In genomic region chr2:216498418-216499413, GRCh38 we compare ENCODE assay signal across 8 cellular contexts. TPM values are rescaled to one million over a fixed set of nuclear protein-coding genes. Genes with fewer than 3 reads are reported as not detected.
DNase-seq lines count a peak whose midpoint lies in the region; ATAC-seq and TF ChIP-seq lines count a peak whose summit lies in the region.

Gene RPL37A (plus strand): TSS chr2:216498844. CDS start chr2:216498875, 31 bp downstream.

- ATAC-seq in HG02870 (IDR thresholded peaks at IDR 0.05; ENCODE audit: unreplicated experiment) (peak; percentile 87), left cardiac atrium (peak; percentile 97 to 98), upper lobe of right lung (peak; percentile 98)

- in situ Hi-C loops in GM13976 (cut with MboI; ENCODE audit: low sequenced_read_pairs, unreplicated experiment), result no loop called here

- peaks cover 15% of the 10 kb centered on the region for H3K4me1 ChIP-seq in upper lobe of right lung

- peaks cover 41% of the 10 kb centered on the region for H3K36me3 ChIP-seq in upper lobe of right lung

- peak within 1 kb of the TSS; percentile 83 for H3K27ac ChIP-seq in upper lobe of right lung

- no peaks in the 10 kb centered on the region for H3K9me3 ChIP-seq in upper lobe of right lung

- DNase-seq in GM13976 (ENCODE audit: low spot score) (peak; percentile 93), NCI-H146 treated with DMSO at 0.1 percent for 48 hours (lab: John Stamatoyannopoulos, UW; ENCODE audit: unreplicated experiment) (peak; percentile 86), amniotic epithelial cell (ENCODE audit: low read depth) (peak; percentile 95), left cardiac atrium (peak; percentile 95), posterior vena cava (ENCODE audit: low spot score) (peak; percentile 98), upper lobe of right lung (peak; percentile 96)

- no peaks in the 10 kb centered on the region for H3K27me3 ChIP-seq in upper lobe of right lung

- intact Hi-C loops in T-helper 1 cell treated with Interleukin-12 subunit alpha and Interleukin-12 subunit beta and Interleukin-4 antibody, amounts not matched to agents 30 ng/mL and 1 ng/mL, for 36 hours (cut with micrococcal nuclease), result loop anchor here (1.0 to 10.0 kb wide), 13 partner anchors 18 to 1774 kb away; partner anchors contain the start of genes AAMP, ATIC, BARD1 and MREG
- intact Hi-C loops in left cardiac atrium (cut with DNase I) (no loop called here), posterior vena cava (cut with DNase I) (no loop called here), upper lobe of right lung (cut with DNase I) (no loop called here)

- TF ChIP-seq CTCF in GM13976 (IDR thresholded peaks at IDR 0.05; ENCODE audit: borderline replicate concordance, control extremely low read depth, extremely low read depth, insufficient read depth, missing control alignments), result no peak
- TF ChIP-seq CTCF in upper lobe of right lung (IDR thresholded peaks at IDR 0.05), result no peak

- H3K4me3 ChIP-seq in upper lobe of right lung, result peak within 1 kb of the TSS; percentile 83

RNA-seq across cellular contexts. Expression of gene RPL37A, which starts in this region (rescaled TPM):
- 1,808 and 1,859 TPM in 2 replicates for total RNA-seq in T-helper 1 cell treated with Interleukin-12 subunit alpha and Interleukin-12 subunit beta and Interleukin-4 antibody, amounts not matched to agents 30 ng/mL and 1 ng/mL, for 36 hours
- total RNA-seq in left cardiac atrium (1,000 to 10,000 TPM; 1,877 to 1,963 TPM), posterior vena cava (1,000 to 10,000 TPM; 1,771 to 1,914 TPM), upper lobe of right lung (1,932 TPM)

Comparison
In these comparisons a context has a peak if more than half of its experiments do, and no peak if none do; other contexts are left out.
1. Peak in every context shown above with its lines: DNase-seq, ATAC-seq, H3K4me3 ChIP-seq and H3K27ac ChIP-seq.